In the genomic region with DNA sequence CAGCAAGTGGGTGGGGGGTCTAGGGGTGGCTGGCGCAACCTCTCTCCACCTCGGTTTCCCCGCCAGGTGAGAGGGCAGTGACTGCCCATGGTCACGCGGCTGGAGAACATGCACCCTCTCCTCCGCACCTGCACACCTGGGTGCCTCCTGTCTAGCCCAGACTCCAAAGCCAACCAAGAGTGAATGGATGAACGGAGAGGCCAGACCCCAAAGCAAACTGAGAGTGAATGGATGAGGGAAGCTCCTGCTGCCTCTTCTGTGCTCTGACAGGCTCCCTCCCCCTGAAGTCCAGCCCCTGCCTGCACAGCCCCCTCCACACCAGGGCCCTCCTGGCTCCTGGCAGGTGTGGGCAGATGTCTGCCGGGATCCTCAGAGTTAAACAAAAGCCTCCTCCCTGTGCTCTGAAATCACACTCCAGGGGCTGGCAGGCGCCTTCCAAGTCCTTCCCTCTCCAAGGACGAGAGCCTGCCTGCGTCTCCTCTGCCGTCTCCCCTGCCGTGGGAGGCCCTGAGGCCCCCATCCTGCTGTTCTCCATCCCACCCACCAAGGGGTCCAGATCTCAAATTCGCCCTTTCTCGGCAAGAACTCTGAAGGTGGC, we compare ENCODE assay signal across 1 cellular context.
TF ChIP-seq lines count a peak whose summit lies in the region.

No MANE protein-coding gene starts in this region.

TF ChIP-seq in HepG2, 621 proteins besides CTCF, POLR2A, EP300 and RAD21:
- TF ChIP-seq MAFF (IDR thresholded peaks at IDR 0.05; ENCODE audit: low read depth, low read length) (no peak), SMARCC2 (IDR thresholded peaks at IDR 0.05) (no peak), PHF5A (CRISPR knock-in tag; IDR thresholded peaks at IDR 0.05; ENCODE audit: low read depth, unreplicated experiment) (no peak), HNF4A (CRISPR knock-in tag; IDR thresholded peaks at IDR 0.05) (no peak), ZEB1 (IDR thresholded peaks at IDR 0.05; ENCODE audit: insufficient replicate concordance, low read depth) (peak; percentile 11), SRY (CRISPR knock-in tag; IDR thresholded peaks at IDR 0.05) (no peak), SKI (IDR thresholded peaks at IDR 0.05; ENCODE audit: partially characterized antibody) (no peak), ZNF292 (CRISPR knock-in tag; IDR thresholded peaks at IDR 0.05; ENCODE audit: borderline replicate concordance, low read depth) (no peak), ZNF780A (CRISPR knock-in tag; IDR thresholded peaks at IDR 0.05) (no peak), ZNF543 (CRISPR knock-in tag; IDR thresholded peaks at IDR 0.05) (0 out of 2 replicates have a peak, but pooled peaks have one; percentile 23), ZNF652 (CRISPR knock-in tag; IDR thresholded peaks at IDR 0.05; ENCODE audit: borderline replicate concordance, low read depth) (0 out of 2 replicates have a peak, but pooled peaks have one; percentile 21), KAT2B (IDR thresholded peaks at IDR 0.05; ENCODE audit: borderline replicate concordance, low read depth, low read length) (no peak), ZFX (CRISPR knock-in tag; IDR thresholded peaks at IDR 0.05; ENCODE audit: low read depth) (0 out of 2 replicates have a peak, but pooled peaks have one; percentile 2), BCL6 (CRISPR knock-in tag; IDR thresholded peaks at IDR 0.05) (0 out of 2 replicates have a peak, but pooled peaks have one; percentile 5), RBFOX2 (IDR thresholded peaks at IDR 0.05; ENCODE audit: low read depth, low read length) (peak; percentile 4), GATAD2A (CRISPR knock-in tag; IDR thresholded peaks at IDR 0.05) (0 out of 2 replicates have a peak, but pooled peaks have one; percentile 2), HDAC2 (CRISPR knock-in tag; IDR thresholded peaks at IDR 0.05) (no peak), KAT8 (CRISPR knock-in tag; IDR thresholded peaks at IDR 0.05) (0 out of 2 replicates have a peak, but pooled peaks have one; percentile 17), ZNF572 (CRISPR knock-in tag; IDR thresholded peaks at IDR 0.05) (no peak), HNRNPL (IDR thresholded peaks at IDR 0.05; ENCODE audit: low read depth, low read length) (0 out of 2 replicates have a peak, but pooled peaks have one; percentile 8)
- TF ChIP-seq, protein P1, sequence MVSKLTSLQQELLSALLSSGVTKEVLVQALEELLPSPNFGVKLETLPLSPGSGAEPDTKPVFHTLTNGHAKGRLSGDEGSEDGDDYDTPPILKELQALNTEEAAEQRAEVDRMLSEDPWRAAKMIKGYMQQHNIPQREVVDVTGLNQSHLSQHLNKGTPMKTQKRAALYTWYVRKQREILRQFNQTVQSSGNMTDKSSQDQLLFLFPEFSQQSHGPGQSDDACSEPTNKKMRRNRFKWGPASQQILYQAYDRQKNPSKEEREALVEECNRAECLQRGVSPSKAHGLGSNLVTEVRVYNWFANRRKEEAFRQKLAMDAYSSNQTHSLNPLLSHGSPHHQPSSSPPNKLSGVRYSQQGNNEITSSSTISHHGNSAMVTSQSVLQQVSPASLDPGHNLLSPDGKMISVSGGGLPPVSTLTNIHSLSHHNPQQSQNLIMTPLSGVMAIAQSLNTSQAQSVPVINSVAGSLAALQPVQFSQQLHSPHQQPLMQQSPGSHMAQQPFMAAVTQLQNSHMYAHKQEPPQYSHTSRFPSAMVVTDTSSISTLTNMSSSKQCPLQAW (CRISPR knock-in tag; IDR thresholded peaks at IDR 0.05) = no peak
- TF ChIP-seq, protein P2, sequence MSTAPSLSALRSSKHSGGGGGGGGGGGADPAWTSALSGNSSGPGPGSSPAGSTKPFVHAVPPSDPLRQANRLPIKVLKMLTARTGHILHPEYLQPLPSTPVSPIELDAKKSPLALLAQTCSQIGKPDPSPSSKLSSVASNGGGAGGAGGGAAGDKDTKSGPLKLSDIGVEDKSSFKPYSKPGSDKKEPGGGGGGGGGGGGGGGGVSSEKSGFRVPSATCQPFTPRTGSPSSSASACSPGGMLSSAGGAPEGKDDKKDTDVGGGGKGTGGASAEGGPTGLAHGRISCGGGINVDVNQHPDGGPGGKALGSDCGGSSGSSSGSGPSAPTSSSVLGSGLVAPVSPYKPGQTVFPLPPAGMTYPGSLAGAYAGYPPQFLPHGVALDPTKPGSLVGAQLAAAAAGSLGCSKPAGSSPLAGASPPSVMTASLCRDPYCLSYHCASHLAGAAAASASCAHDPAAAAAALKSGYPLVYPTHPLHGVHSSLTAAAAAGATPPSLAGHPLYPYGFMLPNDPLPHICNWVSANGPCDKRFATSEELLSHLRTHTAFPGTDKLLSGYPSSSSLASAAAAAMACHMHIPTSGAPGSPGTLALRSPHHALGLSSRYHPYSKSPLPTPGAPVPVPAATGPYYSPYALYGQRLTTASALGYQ (CRISPR knock-in tag; IDR thresholded peaks at IDR 0.05) = no peak
- TF ChIP-seq, protein P3, sequence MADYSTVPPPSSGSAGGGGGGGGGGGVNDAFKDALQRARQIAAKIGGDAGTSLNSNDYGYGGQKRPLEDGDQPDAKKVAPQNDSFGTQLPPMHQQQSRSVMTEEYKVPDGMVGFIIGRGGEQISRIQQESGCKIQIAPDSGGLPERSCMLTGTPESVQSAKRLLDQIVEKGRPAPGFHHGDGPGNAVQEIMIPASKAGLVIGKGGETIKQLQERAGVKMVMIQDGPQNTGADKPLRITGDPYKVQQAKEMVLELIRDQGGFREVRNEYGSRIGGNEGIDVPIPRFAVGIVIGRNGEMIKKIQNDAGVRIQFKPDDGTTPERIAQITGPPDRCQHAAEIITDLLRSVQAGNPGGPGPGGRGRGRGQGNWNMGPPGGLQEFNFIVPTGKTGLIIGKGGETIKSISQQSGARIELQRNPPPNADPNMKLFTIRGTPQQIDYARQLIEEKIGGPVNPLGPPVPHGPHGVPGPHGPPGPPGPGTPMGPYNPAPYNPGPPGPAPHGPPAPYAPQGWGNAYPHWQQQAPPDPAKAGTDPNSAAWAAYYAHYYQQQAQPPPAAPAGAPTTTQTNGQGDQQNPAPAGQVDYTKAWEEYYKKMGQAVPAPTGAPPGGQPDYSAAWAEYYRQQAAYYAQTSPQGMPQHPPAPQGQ (CRISPR knock-in tag; IDR thresholded peaks at IDR 0.05; ENCODE audit: borderline replicate concordance) = no peak
- TF ChIP-seq, protein P4, sequence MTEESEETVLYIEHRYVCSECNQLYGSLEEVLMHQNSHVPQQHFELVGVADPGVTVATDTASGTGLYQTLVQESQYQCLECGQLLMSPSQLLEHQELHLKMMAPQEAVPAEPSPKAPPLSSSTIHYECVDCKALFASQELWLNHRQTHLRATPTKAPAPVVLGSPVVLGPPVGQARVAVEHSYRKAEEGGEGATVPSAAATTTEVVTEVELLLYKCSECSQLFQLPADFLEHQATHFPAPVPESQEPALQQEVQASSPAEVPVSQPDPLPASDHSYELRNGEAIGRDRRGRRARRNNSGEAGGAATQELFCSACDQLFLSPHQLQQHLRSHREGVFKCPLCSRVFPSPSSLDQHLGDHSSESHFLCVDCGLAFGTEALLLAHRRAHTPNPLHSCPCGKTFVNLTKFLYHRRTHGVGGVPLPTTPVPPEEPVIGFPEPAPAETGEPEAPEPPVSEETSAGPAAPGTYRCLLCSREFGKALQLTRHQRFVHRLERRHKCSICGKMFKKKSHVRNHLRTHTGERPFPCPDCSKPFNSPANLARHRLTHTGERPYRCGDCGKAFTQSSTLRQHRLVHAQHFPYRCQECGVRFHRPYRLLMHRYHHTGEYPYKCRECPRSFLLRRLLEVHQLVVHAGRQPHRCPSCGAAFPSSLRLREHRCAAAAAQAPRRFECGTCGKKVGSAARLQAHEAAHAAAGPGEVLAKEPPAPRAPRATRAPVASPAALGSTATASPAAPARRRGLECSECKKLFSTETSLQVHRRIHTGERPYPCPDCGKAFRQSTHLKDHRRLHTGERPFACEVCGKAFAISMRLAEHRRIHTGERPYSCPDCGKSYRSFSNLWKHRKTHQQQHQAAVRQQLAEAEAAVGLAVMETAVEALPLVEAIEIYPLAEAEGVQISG (CRISPR knock-in tag; IDR thresholded peaks at IDR 0.05) = no peak
